Comparison of ENCODE assay signal across 14 cellular contexts in genomic region chr4:141002323-141002805, GRCh38.
DNase-seq lines count a peak whose midpoint lies in the region; ATAC-seq and TF ChIP-seq lines count a peak whose summit lies in the region.
"Had no signal": no experiment of that assay in that cellular context is flagged by ENCODE, and none has a peak within 500 bp of the region (broad histone marks: within the 10 kb centered on the region; RNA-seq: fewer than 3 reads in every experiment).

No MANE protein-coding gene starts in this region.

- peaks cover 21% of the 10 kb centered on the region for H3K4me1 ChIP-seq in adipocyte (ENCODE audit: control insufficient read depth, insufficient read depth, low read length)
- H3K4me1 ChIP-seq: BLaER1 had no signal

- H3K9me3 ChIP-seq in adipocyte (ENCODE audit: control insufficient read depth, low read length), result no peaks in the 10 kb centered on the region
- H3K9me3 ChIP-seq: BLaER1 had no signal

- DNase-seq in EL (peak; percentile 23), adipocyte (ENCODE audit: low read depth) (peak; percentile 73), Right ventricle myocardium superior (no peak), retinal pigment epithelial cell (ENCODE audit: low read depth) (peak; percentile 75), NCI-H345 treated with DMSO at 0.1 percent for 48 hours (lab: John Stamatoyannopoulos, UW; ENCODE audit: unreplicated experiment) (no peak), NCI-H2171 (lab: John Stamatoyannopoulos, UW) (no peak)
- DNase-seq: activated CD8-positive, alpha-beta T cell treated with anti-CD3 and anti-CD28 coated beads, Interleukin-2, amount 10 ng/mL, durations not matched to agents 7 days and 5 days; activated naive CD4-positive, alpha-beta T cell treated with anti-CD3 and anti-CD28 coated beads for 36 hours; foreskin melanocyte; left colon; T-helper 17 cell had no signal

- intact Hi-C loops in Right ventricle myocardium superior (cut with DNase I), result no loop called here

- peak overlapping the region; percentile 5 for H3K9ac ChIP-seq in adipocyte (ENCODE audit: low read length)
- H3K9ac ChIP-seq: BLaER1 had no signal

- no peaks in the 10 kb centered on the region for H3K36me3 ChIP-seq in adipocyte (ENCODE audit: control insufficient read depth, insufficient read depth, low read length, severe bottlenecking)
- H3K36me3 ChIP-seq: BLaER1 had no signal

- no peaks in the 10 kb centered on the region for H3K27me3 ChIP-seq in adipocyte (replicated peaks; ENCODE audit: control insufficient read depth, insufficient read depth, low read length)
- H3K27me3 ChIP-seq: BLaER1 had no signal

- ATAC-seq in Right ventricle myocardium superior (ENCODE audit: poor library complexity), result peak; percentile 87
- ATAC-seq in GM21526 (IDR thresholded peaks at IDR 0.05; ENCODE audit: low FRiP score, unreplicated experiment), result no peak
- ATAC-seq in HG03457 (IDR thresholded peaks at IDR 0.05; ENCODE audit: unreplicated experiment), result no peak
- ATAC-seq: activated CD8-positive, alpha-beta T cell treated with anti-CD3 and anti-CD28 coated beads, Interleukin-2, amount 10 ng/mL, durations not matched to agents 7 days and 5 days; left colon; T-helper 17 cell had no signal

- TF ChIP-seq CTCF in retinal pigment epithelial cell (conservative IDR thresholded peaks at IDR 0.05; ENCODE audit: low read depth, low read length), result no peak

- H3K4me3 ChIP-seq in adipocyte (ENCODE audit: low read length), result no peak overlapping the region
- no peak overlapping the region for H3K4me3 ChIP-seq in retinal pigment epithelial cell (ENCODE audit: low read length)
- H3K4me3 ChIP-seq: BLaER1 had no signal

Comparison
In these comparisons a context has a peak if more than half of its experiments do, and no peak if none do; other contexts are left out.
1. DNase-seq: peak in EL (single experiment), adipocyte (single experiment) and retinal pigment epithelial cell (single experiment); none in Right ventricle myocardium superior (single experiment), NCI-H345 treated with DMSO at 0.1 percent for 48 hours (single experiment) and NCI-H2171 (single experiment).